In genomic region chr1:23800396-23801337, GRCh38 we compare ENCODE assay signal across 1 cellular context.
A peak's percentile ranks its signal among the peaks of the same experiment; 100 is the strongest.
TF ChIP-seq lines count a peak whose summit lies in the region.

Gene GALE (minus strand): TSS chr1:23800754. CDS start chr1:23799007, 1,747 bp downstream.

TF ChIP-seq in HepG2, 621 proteins besides CTCF, POLR2A, EP300 and RAD21 (continued from another document and continues in another):
- TF ChIP-seq AKNA (CRISPR knock-in tag; IDR thresholded peaks at IDR 0.05; ENCODE audit: borderline replicate concordance) (no peak), SPEN (CRISPR knock-in tag; IDR thresholded peaks at IDR 0.05; ENCODE audit: low read depth) (peak; percentile 87), ZNF253 (CRISPR knock-in tag; IDR thresholded peaks at IDR 0.05; ENCODE audit: borderline replicate concordance) (no peak), RXRB (CRISPR knock-in tag; IDR thresholded peaks at IDR 0.05; ENCODE audit: borderline replicate concordance) (no peak), ZNF512 (CRISPR knock-in tag; IDR thresholded peaks at IDR 0.05) (no peak), ZNF607 (CRISPR knock-in tag; IDR thresholded peaks at IDR 0.05; ENCODE audit: borderline replicate concordance) (peak; percentile 77; the same call in 1 of the 2 replicates), ZNF44 (CRISPR knock-in tag; IDR thresholded peaks at IDR 0.05) (no peak; the same call in none of the 2 replicates), MXD1 (CRISPR knock-in tag; IDR thresholded peaks at IDR 0.05) (peak; percentile 22; the same call in 1 of the 2 replicates), MYNN (CRISPR knock-in tag; IDR thresholded peaks at IDR 0.05; ENCODE audit: low read depth) (no peak), ZNF557 (CRISPR knock-in tag; IDR thresholded peaks at IDR 0.05) (no peak), KDM6A (CRISPR knock-in tag; IDR thresholded peaks at IDR 0.05; ENCODE audit: low read depth) (no peak), SAFB2 (CRISPR knock-in tag; IDR thresholded peaks at IDR 0.05; ENCODE audit: borderline replicate concordance, low read depth) (no peak; the same call in 1 of the 2 replicates), RFXAP (CRISPR knock-in tag; IDR thresholded peaks at IDR 0.05; ENCODE audit: borderline replicate concordance) (no peak), ZNF564 (CRISPR knock-in tag; IDR thresholded peaks at IDR 0.05) (no peak; the same call in 1 of the 2 replicates), ZNF282 (IDR thresholded peaks at IDR 0.05; ENCODE audit: partially characterized antibody) (no peak), ZNF543 (CRISPR knock-in tag; IDR thresholded peaks at IDR 0.05) (peak; percentile 56; the same call in 1 of the 2 replicates), ELF4 (CRISPR knock-in tag; IDR thresholded peaks at IDR 0.05; ENCODE audit: borderline replicate concordance) (peak; percentile 90; the same call in 1 of the 2 replicates), NR2F6 (IDR thresholded peaks at IDR 0.05) (no peak), NR2F6 (CRISPR knock-in tag; IDR thresholded peaks at IDR 0.05) (peak; percentile 30; the same call in 1 of the 2 replicates), ZNF740 (CRISPR knock-in tag; IDR thresholded peaks at IDR 0.05) (0 out of 2 replicates have a peak, but pooled peaks have one; percentile 19), ATF5 (CRISPR knock-in tag; IDR thresholded peaks at IDR 0.05; ENCODE audit: low read depth) (no peak), ZNF160 (CRISPR knock-in tag; IDR thresholded peaks at IDR 0.05) (peak; percentile 75; the same call in 1 of the 2 replicates), ZFYVE20 (CRISPR knock-in tag; IDR thresholded peaks at IDR 0.05; ENCODE audit: borderline replicate concordance, low read depth) (no peak), HOXA3 (CRISPR knock-in tag; IDR thresholded peaks at IDR 0.05) (peak; percentile 76), ZNF788 (CRISPR knock-in tag; IDR thresholded peaks at IDR 0.05; ENCODE audit: borderline replicate concordance) (0 out of 2 replicates have a peak, but pooled peaks have one; percentile 18), SALL2 (CRISPR knock-in tag; IDR thresholded peaks at IDR 0.05) (0 out of 2 replicates have a peak, but pooled peaks have one; percentile 66), PTBP1 (IDR thresholded peaks at IDR 0.05; ENCODE audit: low read depth, low read length, poor library complexity, severe bottlenecking) (no peak), HCFC1 (IDR thresholded peaks at IDR 0.05; ENCODE audit: low read depth, low read length) (peak; percentile 59), ZFP1 (CRISPR knock-in tag; IDR thresholded peaks at IDR 0.05) (no peak), ZNF850 (CRISPR knock-in tag; conservative IDR thresholded peaks at IDR 0.05) (0 out of 2 replicates have a peak, but pooled peaks have one; percentile 82), POGK (CRISPR knock-in tag; conservative IDR thresholded peaks at IDR 0.05) (no peak; the same call in none of the 2 replicates), SMARCC2 (IDR thresholded peaks at IDR 0.05) (no peak), ZNF761 (CRISPR knock-in tag; conservative IDR thresholded peaks at IDR 0.05) (peak; percentile 46; the same call in 1 of the 2 replicates), HHEX (CRISPR knock-in tag; IDR thresholded peaks at IDR 0.05) (no peak), NFIB (CRISPR knock-in tag; IDR thresholded peaks at IDR 0.05; ENCODE audit: borderline replicate concordance) (no peak)
- TF ChIP-seq, protein P1, sequence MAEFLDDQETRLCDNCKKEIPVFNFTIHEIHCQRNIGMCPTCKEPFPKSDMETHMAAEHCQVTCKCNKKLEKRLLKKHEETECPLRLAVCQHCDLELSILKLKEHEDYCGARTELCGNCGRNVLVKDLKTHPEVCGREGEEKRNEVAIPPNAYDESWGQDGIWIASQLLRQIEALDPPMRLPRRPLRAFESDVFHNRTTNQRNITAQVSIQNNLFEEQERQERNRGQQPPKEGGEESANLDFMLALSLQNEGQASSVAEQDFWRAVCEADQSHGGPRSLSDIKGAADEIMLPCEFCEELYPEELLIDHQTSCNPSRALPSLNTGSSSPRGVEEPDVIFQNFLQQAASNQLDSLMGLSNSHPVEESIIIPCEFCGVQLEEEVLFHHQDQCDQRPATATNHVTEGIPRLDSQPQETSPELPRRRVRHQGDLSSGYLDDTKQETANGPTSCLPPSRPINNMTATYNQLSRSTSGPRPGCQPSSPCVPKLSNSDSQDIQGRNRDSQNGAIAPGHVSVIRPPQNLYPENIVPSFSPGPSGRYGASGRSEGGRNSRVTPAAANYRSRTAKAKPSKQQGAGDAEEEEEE (CRISPR knock-in tag; IDR thresholded peaks at IDR 0.05; ENCODE audit: borderline replicate concordance) = no peak
- TF ChIP-seq, protein P2, sequence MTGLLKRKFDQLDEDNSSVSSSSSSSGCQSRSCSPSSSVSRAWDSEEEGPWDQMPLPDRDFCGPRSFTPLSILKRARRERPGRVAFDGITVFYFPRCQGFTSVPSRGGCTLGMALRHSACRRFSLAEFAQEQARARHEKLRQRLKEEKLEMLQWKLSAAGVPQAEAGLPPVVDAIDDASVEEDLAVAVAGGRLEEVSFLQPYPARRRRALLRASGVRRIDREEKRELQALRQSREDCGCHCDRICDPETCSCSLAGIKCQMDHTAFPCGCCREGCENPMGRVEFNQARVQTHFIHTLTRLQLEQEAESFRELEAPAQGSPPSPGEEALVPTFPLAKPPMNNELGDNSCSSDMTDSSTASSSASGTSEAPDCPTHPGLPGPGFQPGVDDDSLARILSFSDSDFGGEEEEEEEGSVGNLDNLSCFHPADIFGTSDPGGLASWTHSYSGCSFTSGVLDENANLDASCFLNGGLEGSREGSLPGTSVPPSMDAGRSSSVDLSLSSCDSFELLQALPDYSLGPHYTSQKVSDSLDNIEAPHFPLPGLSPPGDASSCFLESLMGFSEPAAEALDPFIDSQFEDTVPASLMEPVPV (CRISPR knock-in tag; IDR thresholded peaks at IDR 0.05) = no peak
- TF ChIP-seq, protein P3, sequence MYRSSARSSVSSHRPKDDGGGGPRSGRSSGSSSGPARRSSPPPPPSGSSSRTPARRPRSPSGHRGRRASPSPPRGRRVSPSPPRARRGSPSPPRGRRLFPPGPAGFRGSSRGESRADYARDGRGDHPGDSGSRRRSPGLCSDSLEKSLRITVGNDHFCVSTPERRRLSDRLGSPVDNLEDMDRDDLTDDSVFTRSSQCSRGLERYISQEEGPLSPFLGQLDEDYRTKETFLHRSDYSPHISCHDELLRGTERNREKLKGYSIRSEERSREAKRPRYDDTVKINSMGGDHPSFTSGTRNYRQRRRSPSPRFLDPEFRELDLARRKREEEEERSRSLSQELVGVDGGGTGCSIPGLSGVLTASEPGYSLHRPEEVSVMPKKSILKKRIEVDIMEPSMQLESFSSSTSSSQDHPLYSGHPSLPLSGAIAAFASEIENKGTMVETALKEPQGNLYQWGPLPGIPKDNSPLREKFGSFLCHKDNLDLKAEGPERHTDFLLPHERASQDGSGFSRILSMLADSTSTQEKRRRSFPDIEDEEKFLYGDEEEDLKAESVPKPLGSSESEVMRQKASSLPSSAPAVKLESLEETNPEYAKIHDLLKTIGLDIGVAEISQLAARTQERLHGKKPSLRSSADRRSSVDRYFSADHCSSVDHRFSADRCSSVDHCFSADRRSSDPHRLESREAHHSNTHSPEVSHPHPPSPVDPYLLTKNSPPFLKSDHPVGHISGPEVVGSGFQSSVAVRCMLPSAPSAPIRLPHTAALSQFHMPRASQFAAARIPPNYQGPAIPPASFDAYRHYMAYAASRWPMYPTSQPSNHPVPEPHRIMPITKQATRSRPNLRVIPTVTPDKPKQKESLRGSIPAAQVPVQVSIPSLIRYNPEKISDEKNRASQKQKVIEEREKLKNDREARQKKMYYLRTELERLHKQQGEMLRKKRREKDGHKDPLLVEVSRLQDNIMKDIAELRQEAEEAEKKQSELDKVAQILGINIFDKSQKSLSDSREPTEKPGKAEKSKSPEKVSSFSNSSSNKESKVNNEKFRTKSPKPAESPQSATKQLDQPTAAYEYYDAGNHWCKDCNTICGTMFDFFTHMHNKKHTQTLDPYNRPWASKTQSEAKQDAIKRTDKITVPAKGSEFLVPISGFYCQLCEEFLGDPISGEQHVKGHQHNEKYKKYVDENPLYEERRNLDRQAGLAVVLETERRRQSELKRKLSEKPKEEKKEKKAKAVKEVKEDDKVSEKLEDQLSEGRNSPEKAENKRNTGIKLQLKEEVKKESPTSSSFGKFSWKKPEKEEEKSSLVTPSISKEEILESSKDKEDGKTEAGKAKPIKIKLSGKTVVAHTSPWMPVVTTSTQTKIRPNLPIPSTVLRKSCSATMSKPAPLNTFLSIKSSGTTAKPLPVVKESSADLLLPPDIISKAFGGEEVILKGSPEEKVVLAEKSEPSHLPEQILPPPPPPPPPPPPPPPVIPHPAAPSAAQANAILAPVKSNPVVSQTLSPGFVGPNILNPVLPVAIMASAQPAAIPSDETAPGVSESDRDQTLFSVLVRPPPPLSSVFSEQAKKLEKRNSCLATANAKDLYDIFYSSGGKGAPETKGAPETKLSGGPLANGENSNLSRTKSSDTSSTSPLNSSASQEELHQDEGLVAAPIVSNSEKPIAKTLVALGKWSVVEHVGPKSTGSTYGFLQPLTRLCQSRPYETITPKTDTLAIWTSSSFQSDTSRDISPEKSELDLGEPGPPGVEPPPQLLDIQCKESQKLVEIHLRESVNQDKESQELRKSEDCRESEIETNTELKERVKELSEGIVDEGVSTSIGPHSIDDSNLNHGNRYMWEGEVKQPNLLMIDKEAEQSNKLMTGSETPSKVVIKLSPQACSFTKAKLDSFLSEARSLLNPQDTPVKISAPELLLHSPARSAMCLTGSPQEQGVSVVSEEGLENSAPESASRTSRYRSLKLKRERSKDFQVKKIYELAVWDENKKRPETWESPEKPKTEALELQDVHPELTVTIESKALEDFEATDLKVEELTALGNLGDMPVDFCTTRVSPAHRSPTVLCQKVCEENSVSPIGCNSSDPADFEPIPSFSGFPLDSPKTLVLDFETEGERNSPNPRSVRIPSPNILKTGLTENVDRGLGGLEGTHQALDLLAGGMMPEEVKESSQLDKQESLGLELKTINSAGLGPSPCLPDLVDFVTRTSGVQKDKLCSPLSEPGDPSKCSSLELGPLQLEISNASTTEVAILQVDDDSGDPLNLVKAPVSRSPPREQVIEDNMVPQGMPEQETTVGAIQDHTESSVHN (CRISPR knock-in tag; IDR thresholded peaks at IDR 0.05) = no peak; the same call in 1 of the 2 replicates
